In genomic region chr1:161727343-161727924, GRCh38 we compare ENCODE assay signal across 8 cellular contexts. TPM values are rescaled to one million over a fixed set of nuclear protein-coding genes. Genes with fewer than 3 reads are reported as not detected.
DNase-seq lines count a peak whose midpoint lies in the region; ATAC-seq and TF ChIP-seq lines count a peak whose summit lies in the region.

No MANE protein-coding gene starts in this region.

- H4K91ac ChIP-seq in mesenchymal stem cell (ENCODE audit: low read length): peak overlapping the region; percentile 98

- ATAC-seq in HG02885 (IDR thresholded peaks at IDR 0.05; ENCODE audit: poor library complexity, unreplicated experiment) (peak; percentile 17), SK-N-SH treated with all-trans-retinoic acid at 6 μM for 48 hours (0 out of 3 replicates have a peak, but pooled peaks have one; percentile 0)

- H3K36me3 ChIP-seq in mesenchymal stem cell (ENCODE audit: control insufficient read depth in 1 of 2, insufficient read depth in 2 of 2, low read depth in 1 of 2, low read length in 2 of 2) (no peaks in the 10 kb centered on the region), tibial nerve (no peaks in the 10 kb centered on the region)

- TF ChIP-seq CTCF in chondrocyte (IDR thresholded peaks at IDR 0.05): no peak
- TF ChIP-seq CTCF in tibial nerve (IDR thresholded peaks at IDR 0.05): no peak

- peak overlapping the region; percentile 96 for H4K8ac ChIP-seq in mesenchymal stem cell (ENCODE audit: low read length)

- peak overlapping the region; percentile 81 for H3K4me3 Mint-ChIP-seq in chondrocyte (ENCODE audit: unreplicated experiment)

- H2AFZ ChIP-seq in mesenchymal stem cell (ENCODE audit: low read depth, low read length): peak overlapping the region; percentile 72

- peaks cover 12% of the 10 kb centered on the region for H3K27me3 Mint-ChIP-seq in chondrocyte (ENCODE audit: low read depth)

- peaks cover 13% of the 10 kb centered on the region for H3K4me1 ChIP-seq in mesenchymal stem cell (ENCODE audit: control insufficient read depth, insufficient read depth, low read depth, low read length)
- peaks cover 0 to 10% (median 4%) of the 10 kb centered on the region in 4 donors for H3K4me1 ChIP-seq in tibial nerve

- H3K36me3 Mint-ChIP-seq in chondrocyte (ENCODE audit: low read depth): no peaks in the 10 kb centered on the region

- peak; percentile 5 for DNase-seq in NCI-H2171 treated with DMSO at 0.1 percent for 48 hours (lab: John Stamatoyannopoulos, UW)
- DNase-seq in NCI-H2171 (lab: John Stamatoyannopoulos, UW): no peak
- DNase-seq in chondrocyte (ENCODE audit: low spot score): no peak
- DNase-seq in mesenchymal stem cell: peak; percentile 89
- peak in 1 of 2 donors; percentile 11 for DNase-seq in tibial nerve (ENCODE audit: low spot score in 2 of 2)
- no peak for DNase-seq in HuH-7.5 (ENCODE audit: low spot score)

- H3K23ac ChIP-seq in mesenchymal stem cell (ENCODE audit: low read length in 2 of 2): peak overlapping the region; percentile 38 to 46

- H3K4me3 ChIP-seq in mesenchymal stem cell (ENCODE audit: insufficient read depth in 1 of 2, low read depth in 1 of 2, low read length in 2 of 2) (peak overlapping the region; percentile 83 to 84), tibial nerve (peak overlapping the region; percentile 74 to 94 (median 84))

- no peak for TF ChIP-seq EP300 in tibial nerve (IDR thresholded peaks at IDR 0.05)

- no peak for TF ChIP-seq POLR2A in tibial nerve (IDR thresholded peaks at IDR 0.05)

- peak overlapping the region; percentile 95 for H3K4me2 ChIP-seq in mesenchymal stem cell (ENCODE audit: low read length, poor library complexity, severe bottlenecking)

- H2BK15ac ChIP-seq in mesenchymal stem cell (ENCODE audit: low read depth, poor library complexity, severe bottlenecking): peak overlapping the region; percentile 100

- H3K14ac ChIP-seq in mesenchymal stem cell (ENCODE audit: low read length in 2 of 2): peak overlapping the region in 1 of 2 experiments; percentile 53

- H3K18ac ChIP-seq in mesenchymal stem cell (ENCODE audit: low read depth in 1 of 2, low read length in 2 of 2): peak overlapping the region; percentile 40 to 96

- H3K27ac ChIP-seq in mesenchymal stem cell (ENCODE audit: low read length, poor library complexity, severe bottlenecking): peak overlapping the region; percentile 50
- H3K27ac ChIP-seq in tibial nerve: peak overlapping the region; percentile 73 to 92 (median 83)

- H3K9me3 Mint-ChIP-seq in chondrocyte (ENCODE audit: low read depth): no peaks in the 10 kb centered on the region

- peaks cover 8% of the 10 kb centered on the region for H3K4me1 Mint-ChIP-seq in chondrocyte (ENCODE audit: low read depth)

- no peak overlapping the region for H2BK5ac ChIP-seq in mesenchymal stem cell (ENCODE audit: low read depth, low read length, poor library complexity, severe bottlenecking)

- H2BK120ac ChIP-seq in mesenchymal stem cell (ENCODE audit: low read depth, low read length): peak overlapping the region; percentile 96

- WGBS in mesenchymal stem cell: 0% methylated on average over 31 of the region's 33 CpGs
- WGBS in tibial nerve, 2 donors: 2 to 3% methylated on average over 24 to 33 of the region's 33 CpGs

- H3K9me3 ChIP-seq in mesenchymal stem cell (ENCODE audit: control insufficient read depth, low read length): no peaks in the 10 kb centered on the region
- no peaks in the 10 kb centered on the region for H3K9me3 ChIP-seq in tibial nerve

- H3K27me3 ChIP-seq in mesenchymal stem cell (ENCODE audit: control insufficient read depth in 1 of 2, insufficient read depth in 1 of 2, low read length in 2 of 2) (peaks cover 0 to 38% of the 10 kb centered on the region in 2 experiments), tibial nerve (no peaks in the 10 kb centered on the region)

- peak overlapping the region; percentile 65 for H3K27ac Mint-ChIP-seq in chondrocyte (ENCODE audit: unreplicated experiment)

- H3K79me1 ChIP-seq in mesenchymal stem cell (replicated peaks; ENCODE audit: low read length, poor library complexity, severe bottlenecking): no peaks in the 10 kb centered on the region

- H2BK12ac ChIP-seq in mesenchymal stem cell (ENCODE audit: low read length in 2 of 2): peak overlapping the region; percentile 64 to 75

- H3K4ac ChIP-seq in mesenchymal stem cell (ENCODE audit: low read depth in 1 of 2, low read length in 2 of 2): peak overlapping the region; percentile 95 to 96

- H3K9ac ChIP-seq in mesenchymal stem cell (ENCODE audit: low read length): peak overlapping the region; percentile 95

- H2AK5ac ChIP-seq in mesenchymal stem cell (ENCODE audit: low read length, severe bottlenecking): no peak overlapping the region

TF ChIP-seq in SK-N-SH treated with all-trans-retinoic acid at 6 μM for 48 hours, 23 proteins besides CTCF, POLR2A, EP300 and RAD21:
- no peak for TF ChIP-seq TCF4 (CRISPR knock-in tag; IDR thresholded peaks at IDR 0.05; ENCODE audit: borderline replicate concordance)
- no peak for TF ChIP-seq BACH2 (CRISPR knock-in tag; IDR thresholded peaks at IDR 0.05; ENCODE audit: borderline replicate concordance)
- no peak for TF ChIP-seq OSR1 (CRISPR knock-in tag; IDR thresholded peaks at IDR 0.05)
- TF ChIP-seq ESRRG (CRISPR knock-in tag; IDR thresholded peaks at IDR 0.05): no peak
- TF ChIP-seq ZFP3 (CRISPR knock-in tag; IDR thresholded peaks at IDR 0.05): no peak
- no peak for TF ChIP-seq ZNF70 (CRISPR knock-in tag; IDR thresholded peaks at IDR 0.05)
- TF ChIP-seq ZNF8 (CRISPR knock-in tag; IDR thresholded peaks at IDR 0.05): no peak
- TF ChIP-seq POU6F1 (CRISPR knock-in tag; IDR thresholded peaks at IDR 0.05; ENCODE audit: borderline replicate concordance, low read depth): no peak
- no peak for TF ChIP-seq RARB (CRISPR knock-in tag; IDR thresholded peaks at IDR 0.05)
- TF ChIP-seq, protein P1, sequence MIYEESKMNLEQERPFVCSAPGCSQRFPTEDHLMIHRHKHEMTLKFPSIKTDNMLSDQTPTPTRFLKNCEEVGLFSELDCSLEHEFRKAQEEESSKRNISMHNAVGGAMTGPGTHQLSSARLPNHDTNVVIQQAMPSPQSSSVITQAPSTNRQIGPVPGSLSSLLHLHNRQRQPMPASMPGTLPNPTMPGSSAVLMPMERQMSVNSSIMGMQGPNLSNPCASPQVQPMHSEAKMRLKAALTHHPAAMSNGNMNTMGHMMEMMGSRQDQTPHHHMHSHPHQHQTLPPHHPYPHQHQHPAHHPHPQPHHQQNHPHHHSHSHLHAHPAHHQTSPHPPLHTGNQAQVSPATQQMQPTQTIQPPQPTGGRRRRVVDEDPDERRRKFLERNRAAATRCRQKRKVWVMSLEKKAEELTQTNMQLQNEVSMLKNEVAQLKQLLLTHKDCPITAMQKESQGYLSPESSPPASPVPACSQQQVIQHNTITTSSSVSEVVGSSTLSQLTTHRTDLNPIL (CRISPR knock-in tag; IDR thresholded peaks at IDR 0.05; ENCODE audit: low read depth): no peak
- TF ChIP-seq PATZ1 (CRISPR knock-in tag; IDR thresholded peaks at IDR 0.05; ENCODE audit: borderline replicate concordance): no peak
- TF ChIP-seq TOX (CRISPR knock-in tag; IDR thresholded peaks at IDR 0.05; ENCODE audit: borderline replicate concordance): no peak

RNA-seq across cellular contexts. Expression of gene FCRLB, which starts 6.1 kb away (rescaled TPM):
- 0.28 to 0.35 TPM in 2 of 3 replicates, not detected in the other for total RNA-seq in chondrocyte
- 1.5 TPM for polyA plus RNA-seq in mesenchymal stem cell (2013, experiment 1 of 2)
- polyA plus RNA-seq in mesenchymal stem cell (2013, experiment 2 of 2): 1.5 TPM
- 1 to 10 TPM; 2.4 to 4.7 (median 2.6) TPM for total RNA-seq in tibial nerve

RNA-seq across cellular contexts. Expression of gene FCRLA, which starts 20.4 kb away (rescaled TPM):
- not detected in 3 replicates for total RNA-seq in chondrocyte
- polyA plus RNA-seq in mesenchymal stem cell (2013, experiment 1 of 2): 0.41 TPM
- 0.27 TPM for polyA plus RNA-seq in mesenchymal stem cell (2013, experiment 2 of 2)
- 1 to 10 TPM in 2 of 4 donors, under 1 TPM in 1, not detected in 1; 0.60 to 2.1 (median 1.1) TPM for total RNA-seq in tibial nerve

RNA-seq across cellular contexts. Expression of gene DUSP12, which starts 22.2 kb away (rescaled TPM):
- 19.1 to 21.0 TPM (median 19.3 TPM) in 3 replicates for total RNA-seq in chondrocyte
- 30.5 TPM for polyA plus RNA-seq in mesenchymal stem cell (2013, experiment 1 of 2)
- 31.0 TPM for polyA plus RNA-seq in mesenchymal stem cell (2013, experiment 2 of 2)
- total RNA-seq in tibial nerve: 10 to 100 TPM; 33.5 to 40.6 (median 39.3) TPM

RNA-seq across cellular contexts. Expression of gene ATF6, which starts 38.7 kb away (rescaled TPM):
- total RNA-seq in chondrocyte: 27.6 to 29.1 TPM (median 28.0 TPM) in 3 replicates
- 19.4 TPM for polyA plus RNA-seq in mesenchymal stem cell (2013, experiment 1 of 2)
- 19.9 TPM for polyA plus RNA-seq in mesenchymal stem cell (2013, experiment 2 of 2)
- total RNA-seq in tibial nerve: 10 to 100 TPM; 26.1 to 35.4 (median 32.3) TPM

Comparison
In these comparisons a context has a peak if more than half of its experiments do, and no peak if none do; other contexts are left out.
1. DNase-seq: peak in NCI-H2171 treated with DMSO at 0.1 percent for 48 hours (single experiment) and mesenchymal stem cell (single experiment); none in NCI-H2171 (single experiment), chondrocyte (single experiment) and HuH-7.5 (single experiment).